ENCODE assay signal across 10 cellular contexts in genomic region chr3:179956416-179956830, GRCh38.
DNase-seq lines count a peak whose midpoint lies in the region; ATAC-seq and TF ChIP-seq lines count a peak whose summit lies in the region.
"Had no signal": no experiment of that assay in that cellular context is flagged by ENCODE, and none has a peak within 500 bp of the region (broad histone marks: within the 10 kb centered on the region; RNA-seq: fewer than 3 reads in every experiment).

No MANE protein-coding gene starts in this region.

- H3K4me2 ChIP-seq in KMS-11, result peak overlapping the region; percentile 65

- peaks cover 49% of the 10 kb centered on the region for H3K4me1 ChIP-seq in KMS-11 (ENCODE audit: low read depth, poor library complexity, severe bottlenecking)
- H3K4me1 ChIP-seq: SJCRH30 had no signal

- TF ChIP-seq CTCF in KMS-11 (conservative IDR thresholded peaks at IDR 0.05; ENCODE audit: low read depth, low read length) (no peak), dorsolateral prefrontal cortex (IDR thresholded peaks at IDR 0.05 in 54 of 56, conservative IDR thresholded peaks at IDR 0.05 in 2 of 56; ENCODE audit: low read depth in 1 of 56, partially characterized antibody in 56 of 56) (no peak), omental fat pad (IDR thresholded peaks at IDR 0.05) (no peak)

- H3K27me3 ChIP-seq in KMS-11 (ENCODE audit: insufficient read depth, low read depth) (no peaks in the 10 kb centered on the region), dorsolateral prefrontal cortex (no peaks in the 10 kb centered on the region)
- H3K27me3 ChIP-seq: cardiac muscle cell, SJCRH30 had no signal

- DNase-seq in dorsolateral prefrontal cortex, result no peak
- DNase-seq in omental fat pad (ENCODE audit: low spot score), result no peak
- DNase-seq in sciatic nerve (ENCODE audit: low spot score), result no peak
- no peak for DNase-seq in DMS153 treated with DMSO at 0.1 percent for 48 hours (lab: John Stamatoyannopoulos, UW; ENCODE audit: unreplicated experiment)
- no peak for DNase-seq in GF-D8 (lab: John Stamatoyannopoulos, UW)
- DNase-seq: SJCRH30 had no signal

- no peaks in the 10 kb centered on the region for H4K20me1 ChIP-seq in KMS-11 (ENCODE audit: insufficient read depth)

- no peak overlapping the region for H3K4me3 ChIP-seq in KMS-11 (IDR thresholded peaks at IDR 0.05; ENCODE audit: insufficient read depth, low read depth, low read length)
- peak overlapping the region in 3 of 59 donors; percentile 4 to 23 (median 17) for H3K4me3 ChIP-seq in dorsolateral prefrontal cortex
- H3K4me3 ChIP-seq: cardiac muscle cell, SJCRH30 had no signal

- no peak overlapping the region for H3K9ac ChIP-seq in KMS-11

- H3K79me2 ChIP-seq in KMS-11 (ENCODE audit: insufficient read depth, low read depth), result no peaks in the 10 kb centered on the region

- H2AFZ ChIP-seq in KMS-11 (ENCODE audit: low read depth), result peak overlapping the region; percentile 5; the same call in 1 of the 2 replicates

- H3K36me3 ChIP-seq in KMS-11 (ENCODE audit: insufficient read depth), result no peaks in the 10 kb centered on the region
- H3K36me3 ChIP-seq: cardiac muscle cell, SJCRH30 had no signal

- H3K27ac ChIP-seq in KMS-11 (peak overlapping the region; percentile 48; the same call in 1 of the 2 replicates), dorsolateral prefrontal cortex (peak overlapping the region in 39 of 59 donors; percentile 2 to 100 (median 72))
- H3K27ac ChIP-seq: cardiac muscle cell, SJCRH30 had no signal

- peak; percentile 90 for ATAC-seq in GM18909 (IDR thresholded peaks at IDR 0.05; ENCODE audit: poor library complexity, unreplicated experiment)
- ATAC-seq in HG02610 (IDR thresholded peaks at IDR 0.05; ENCODE audit: unreplicated experiment), result peak; percentile 90
- ATAC-seq in omental fat pad (ENCODE audit: low FRiP score), result no peak
- ATAC-seq in sciatic nerve, result no peak

- intact Hi-C loops in dorsolateral prefrontal cortex (cut with DNase I), result no loop called here
- intact Hi-C loops in sciatic nerve (cut with DNase I), result no loop called here

Comparison
In these comparisons a context has a peak if more than half of its experiments do, and no peak if none do; other contexts are left out.
1. ATAC-seq: peak in GM18909 (single experiment) and HG02610 (single experiment); none in omental fat pad (single experiment) and sciatic nerve (single experiment).